ENCODE assay signal across 11 cellular contexts in genomic region chr17:41308918-41309359, GRCh38. TPM values are rescaled to one million over a fixed set of nuclear protein-coding genes. Genes with fewer than 3 reads are reported as not detected.
DNase-seq lines count a peak whose midpoint lies in the region; ATAC-seq, FAIRE-seq and TF ChIP-seq lines count a peak whose summit lies in the region.
"Had no signal": no experiment of that assay in that cellular context is flagged by ENCODE, and none has a peak within 500 bp of the region (broad histone marks: within the 10 kb centered on the region; RNA-seq: fewer than 3 reads in every experiment).

Gene KRTAP16-1 (minus strand): TSS chr17:41309309. CDS start chr17:41309253, 56 bp downstream.

- peak within 1 kb of the TSS; percentile 38 for H3K27ac ChIP-seq in left ventricle myocardium inferior (replicated peaks)
- H3K27ac ChIP-seq in right cardiac atrium (ENCODE audit: low read length), result no peak within 1 kb of the TSS
- peak within 1 kb of the TSS; percentile 37 for H3K27ac ChIP-seq in lower lobe of right lung

- no peak for DNase-seq in left ventricle myocardium inferior
- no peak for DNase-seq in right cardiac atrium
- peak; percentile 34 for DNase-seq in activated CD8-positive, alpha-beta memory T cell treated with anti-CD3 and anti-CD28 coated beads, Interleukin-2, amount 50 U/mL, for 4 hours
- DNase-seq in lower lobe of right lung, result no peak
- DNase-seq in urothelium cell line (ENCODE audit: low spot score), result no peak
- no peak for DNase-seq in HK-2 (ENCODE audit: unreplicated experiment)
- no peak for DNase-seq in DMS153 treated with DMSO at 0.1 percent for 48 hours (lab: John Stamatoyannopoulos, UW; ENCODE audit: unreplicated experiment)
- DNase-seq: NCI-H526 had no signal

- WGBS in right cardiac atrium, result 62% methylated on average over 7 of the region's 7 CpGs

- H3K36me3 ChIP-seq in left ventricle myocardium inferior, result no peaks in the 10 kb centered on the region
- no peaks in the 10 kb centered on the region for H3K36me3 ChIP-seq in lower lobe of right lung

- no peak for TF ChIP-seq CTCF in left ventricle myocardium inferior (IDR thresholded peaks at IDR 0.05; ENCODE audit: borderline replicate concordance)
- TF ChIP-seq CTCF in lower lobe of right lung (IDR thresholded peaks at IDR 0.05), result no peak

- H3K9me3 ChIP-seq in left ventricle myocardium inferior (replicated peaks), result no peaks in the 10 kb centered on the region
- no peaks in the 10 kb centered on the region for H3K9me3 ChIP-seq in right cardiac atrium (ENCODE audit: control insufficient read depth, low read length)
- no peaks in the 10 kb centered on the region for H3K9me3 ChIP-seq in lower lobe of right lung

- H3K27me3 ChIP-seq in left ventricle myocardium inferior (ENCODE audit: low read depth) (peaks cover 89% of the 10 kb centered on the region), right cardiac atrium (ENCODE audit: control insufficient read depth, insufficient read depth) (no peaks in the 10 kb centered on the region), lower lobe of right lung (ENCODE audit: low read depth) (peaks cover 8% of the 10 kb centered on the region)

- H3K4me3 ChIP-seq in left ventricle myocardium inferior (no peak within 1 kb of the TSS), right cardiac atrium (ENCODE audit: low read length) (no peak within 1 kb of the TSS), lower lobe of right lung (no peak within 1 kb of the TSS)

- H3K4me1 ChIP-seq in left ventricle myocardium inferior (peaks cover 6% of the 10 kb centered on the region), right cardiac atrium (ENCODE audit: control insufficient read depth, insufficient read depth, low read length) (no peaks in the 10 kb centered on the region), lower lobe of right lung (peaks cover 11% of the 10 kb centered on the region)

- peak; percentile 79 for FAIRE-seq in urothelium cell line (lab: Jason Lieb, UNC)

- ATAC-seq in right cardiac atrium, result no peak
- ATAC-seq in lower lobe of right lung, result peak; percentile 45
- no peak for ATAC-seq in HG02852 (IDR thresholded peaks at IDR 0.05; ENCODE audit: unreplicated experiment)

- intact Hi-C loops in left ventricle myocardium inferior (cut with micrococcal nuclease), result no loop called here
- intact Hi-C loops in right cardiac atrium (cut with DNase I), result no loop called here
- intact Hi-C loops in lower lobe of right lung (cut with DNase I), result no loop called here

RNA-seq across cellular contexts. Expression of gene KRTAP16-1, which starts in this region (rescaled TPM):
- not detected for total RNA-seq in left ventricle myocardium inferior
- not detected for total RNA-seq in right cardiac atrium
- polyA plus RNA-seq in right cardiac atrium, result not detected
- total RNA-seq in lower lobe of right lung, result not detected
- total RNA-seq: pulmonary artery endothelial cell had no signal
- polyA plus RNA-seq: AG04450 had no signal

Comparison
In these comparisons a context has a peak if more than half of its experiments do, and no peak if none do; other contexts are left out.
1. Peak in ATAC-seq and H3K27ac ChIP-seq in lower lobe of right lung; RNA of the gene not detected or under 1 TPM.